28 cellular contexts compared by ENCODE assay signal in the genomic region with DNA sequence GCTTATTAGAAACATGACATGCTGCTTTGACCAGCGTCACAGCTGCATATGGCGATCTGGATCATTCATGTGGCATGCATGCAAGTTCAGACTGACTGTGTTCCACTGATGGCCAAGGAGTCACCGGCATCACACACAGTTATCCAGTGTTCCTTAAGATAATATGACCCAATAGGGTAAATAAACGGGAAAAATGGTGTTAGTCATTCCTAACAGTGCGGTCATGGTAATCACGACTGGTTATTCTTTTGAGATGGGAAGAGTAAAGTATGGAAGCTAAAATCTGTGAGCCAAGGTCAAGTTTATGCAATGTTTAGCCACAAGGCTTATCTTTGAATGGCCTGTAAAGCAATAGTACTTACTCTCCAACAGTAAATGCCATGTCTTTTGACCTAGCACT. TPM values are rescaled to one million over a fixed set of nuclear protein-coding genes. Genes with fewer than 3 reads are reported as not detected.
"Had no signal": no experiment of that assay in that cellular context is flagged by ENCODE, and none has a peak within 500 bp of the region (broad histone marks: within the 10 kb centered on the region; RNA-seq: fewer than 3 reads in every experiment).

No MANE protein-coding gene starts in this region.

- H3K4me1 ChIP-seq: breast epithelium, heart right ventricle, left ventricle myocardium inferior, stomach, thyroid gland, upper lobe of right lung had no signal

- H3K9me3 ChIP-seq: breast epithelium, heart right ventricle, left ventricle myocardium inferior, mucosa of descending colon, stomach, thyroid gland, upper lobe of right lung had no signal

- H3K4me1 Mint-ChIP-seq: activated naive CD4-positive, alpha-beta T cell treated with anti-CD3 and anti-CD28 coated beads, Interleukin-2, amount 10 ng/mL, durations not matched to agents 7 days and 5 days; activated naive CD8-positive, alpha-beta T cell treated with anti-CD3 and anti-CD28 coated beads, Interleukin-2, amount 10 ng/mL, durations not matched to agents 7 days and 5 days; nephron; stimulated activated naive B cell treated with anti-CD40 and anti-IgM and Interleukin-4, amounts not matched to agents 10 μg/mL and 1 μg/mL and 100 μg/mL, for 72 hours had no signal

- H3K36me3 ChIP-seq: breast epithelium, heart right ventricle, left ventricle myocardium inferior, stomach, thyroid gland, upper lobe of right lung had no signal

- ATAC-seq: heart right ventricle; mucosa of descending colon; right cardiac atrium; stimulated activated naive B cell treated with anti-CD40 and anti-IgM and Interleukin-4, amounts not matched to agents 10 μg/mL and 1 μg/mL and 100 μg/mL, for 72 hours; upper lobe of right lung had no signal

- H3K27me3 ChIP-seq: breast epithelium, heart right ventricle, stomach, thyroid gland, upper lobe of right lung had no signal

- H3K4me3 Mint-ChIP-seq: activated naive CD4-positive, alpha-beta T cell treated with anti-CD3 and anti-CD28 coated beads, Interleukin-2, amount 10 ng/mL, durations not matched to agents 7 days and 5 days; activated naive CD8-positive, alpha-beta T cell treated with anti-CD3 and anti-CD28 coated beads, Interleukin-2, amount 10 ng/mL, durations not matched to agents 7 days and 5 days; nephron; stimulated activated naive B cell treated with anti-CD40 and anti-IgM and Interleukin-4, amounts not matched to agents 10 μg/mL and 1 μg/mL and 100 μg/mL, for 72 hours had no signal

- H3K36me3 Mint-ChIP-seq: activated naive CD4-positive, alpha-beta T cell treated with anti-CD3 and anti-CD28 coated beads, Interleukin-2, amount 10 ng/mL, durations not matched to agents 7 days and 5 days; activated naive CD8-positive, alpha-beta T cell treated with anti-CD3 and anti-CD28 coated beads, Interleukin-2, amount 10 ng/mL, durations not matched to agents 7 days and 5 days; stimulated activated naive B cell treated with anti-CD40 and anti-IgM and Interleukin-4, amounts not matched to agents 10 μg/mL and 1 μg/mL and 100 μg/mL, for 72 hours had no signal

- H3K27ac Mint-ChIP-seq: activated naive CD4-positive, alpha-beta T cell treated with anti-CD3 and anti-CD28 coated beads, Interleukin-2, amount 10 ng/mL, durations not matched to agents 7 days and 5 days; activated naive CD8-positive, alpha-beta T cell treated with anti-CD3 and anti-CD28 coated beads, Interleukin-2, amount 10 ng/mL, durations not matched to agents 7 days and 5 days; nephron; stimulated activated naive B cell treated with anti-CD40 and anti-IgM and Interleukin-4, amounts not matched to agents 10 μg/mL and 1 μg/mL and 100 μg/mL, for 72 hours had no signal

- H3K9me3 Mint-ChIP-seq: activated naive CD4-positive, alpha-beta T cell treated with anti-CD3 and anti-CD28 coated beads, Interleukin-2, amount 10 ng/mL, durations not matched to agents 7 days and 5 days; activated naive CD8-positive, alpha-beta T cell treated with anti-CD3 and anti-CD28 coated beads, Interleukin-2, amount 10 ng/mL, durations not matched to agents 7 days and 5 days; nephron had no signal

- H3K4me3 ChIP-seq: breast epithelium, heart right ventricle, left ventricle myocardium inferior, lung, mucosa of descending colon, stomach, thyroid gland, upper lobe of right lung had no signal

- H3K27me3 Mint-ChIP-seq: stimulated activated naive B cell treated with anti-CD40 and anti-IgM and Interleukin-4, amounts not matched to agents 10 μg/mL and 1 μg/mL and 100 μg/mL, for 72 hours had no signal

- H3K27ac ChIP-seq: breast epithelium, heart right ventricle, left ventricle myocardium inferior, stomach, thyroid gland, upper lobe of right lung, VCaP had no signal

- DNase-seq: activated CD4-positive, alpha-beta T cell treated with anti-CD3 and anti-CD28 coated beads for 4 hours; activated CD4-positive, alpha-beta T cell treated with anti-CD3 and anti-CD28 coated beads, Interleukin-2, amount 50 U/mL, for 48 hours; activated CD8-positive, alpha-beta memory T cell treated with anti-CD3 and anti-CD28 coated beads for 24 hours; activated effector memory CD4-positive, alpha-beta T cell treated with Interleukin-2 at 50 U/mL for 16 hours; activated naive CD4-positive, alpha-beta T cell treated with anti-CD3 and anti-CD28 coated beads, Interleukin-2, amount 10 ng/mL, durations not matched to agents 7 days and 5 days; activated naive CD8-positive, alpha-beta T cell treated with anti-CD3 and anti-CD28 coated beads, Interleukin-2, amount 10 ng/mL, durations not matched to agents 7 days and 5 days; amniotic stem cell; central memory CD4-positive, alpha-beta T cell; dermis blood vessel endothelial cell; effector CD8-positive, alpha-beta T cell; erythroblast; heart right ventricle; islet precursor cell; left ventricle myocardium inferior; mucosa of descending colon; posterior cingulate gyrus; right cardiac atrium; stimulated activated CD4-positive, alpha-beta T cell treated with anti-CD3 and anti-CD28 coated beads, Interleukin-15, amount 100 ng/mL, for 24 hours; stimulated activated CD4-positive, alpha-beta T cell treated with anti-CD3 and anti-CD28 coated beads, Interleukin-2, amount 100 ng/mL, for 24 hours; stimulated activated naive B cell treated with anti-CD40 and anti-IgM and Interleukin-4, amounts not matched to agents 10 μg/mL and 1 μg/mL and 100 μg/mL, for 72 hours; stomach; thyroid gland; upper lobe of right lung had no signal

RNA-seq across cellular contexts. Expression of a gene that starts 29.3 kb away (rescaled TPM):
- total RNA-seq: activated naive CD8-positive, alpha-beta T cell treated with anti-CD3 and anti-CD28 coated beads, Interleukin-2, amount 10 ng/mL, durations not matched to agents 7 days and 5 days; T-helper 1 cell treated with Interleukin-12 subunit alpha and Interleukin-12 subunit beta and Interleukin-4 antibody, amounts not matched to agents 30 ng/mL and 1 ng/mL, for 36 hours had no signal
